Comparison of ENCODE assay signal across 8 cellular contexts in the genomic region with DNA sequence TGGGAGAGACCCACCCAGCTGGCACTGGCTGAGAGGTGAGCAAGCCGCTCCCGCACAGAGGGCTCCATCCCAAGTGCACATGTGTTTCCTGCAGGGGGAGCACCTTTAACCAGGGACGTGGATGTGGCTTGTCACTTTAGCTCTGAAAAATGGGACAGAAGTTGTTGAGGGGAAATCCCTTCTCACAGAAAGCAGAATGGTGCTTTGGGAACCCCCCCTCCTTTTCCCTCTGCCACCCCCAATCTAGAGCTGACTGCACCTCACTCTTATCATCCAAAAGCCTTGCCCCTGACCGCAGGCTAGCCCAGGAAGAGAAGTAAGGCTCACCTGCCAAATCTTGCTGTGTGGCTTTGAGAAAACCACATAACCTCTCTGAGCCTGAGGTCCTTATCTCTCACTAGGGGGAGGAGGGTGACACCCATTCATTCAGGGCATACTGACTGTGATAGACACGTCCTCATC.
A peak's percentile ranks its signal among the peaks of the same experiment; 100 is the strongest.
DNase-seq lines count a peak whose midpoint lies in the region; ATAC-seq and TF ChIP-seq lines count a peak whose summit lies in the region.

No MANE protein-coding gene starts in this region.

- WGBS in heart right ventricle, 2 donors, result 37 to 41% methylated on average over 5 of the region's 5 CpGs
- 38% methylated on average over 5 of the region's 5 CpGs for WGBS in right cardiac atrium
- WGBS in upper lobe of left lung, 2 donors, result 32 to 41% methylated on average over 5 of the region's 5 CpGs

- no peak overlapping the region for H3K27ac ChIP-seq in heart right ventricle
- H3K27ac ChIP-seq in right cardiac atrium (ENCODE audit: low read length), result no peak overlapping the region
- no peak overlapping the region for H3K27ac ChIP-seq in foreskin keratinocyte
- peak overlapping the region in 3 of 4 donors; percentile 54 to 76 (median 72) for H3K27ac ChIP-seq in upper lobe of left lung

- TF ChIP-seq EP300 in upper lobe of left lung (IDR thresholded peaks at IDR 0.05), result no peak

- no peak for TF ChIP-seq POLR2A in upper lobe of left lung (IDR thresholded peaks at IDR 0.05)

- H3K9me3 ChIP-seq in heart right ventricle, result no peaks in the 10 kb centered on the region
- no peaks in the 10 kb centered on the region for H3K9me3 ChIP-seq in right cardiac atrium (ENCODE audit: control insufficient read depth, low read length)
- no peaks in the 10 kb centered on the region for H3K9me3 ChIP-seq in upper lobe of left lung

- DNase-seq in heart right ventricle (no peak), right cardiac atrium (no peak), foreskin keratinocyte (no peak), upper lobe of left lung (no peak), LoVo (ENCODE audit: low spot score) (no peak), EL (no peak)

- H3K4me3 ChIP-seq in heart right ventricle (no peak overlapping the region), right cardiac atrium (ENCODE audit: low read length) (no peak overlapping the region), upper lobe of left lung (no peak overlapping the region)

- intact Hi-C loops in heart right ventricle (cut with DNase I), result loop anchor here in 3 of 10 donors (1.0 to 5.0 kb wide), 3 partner anchors 16 to 85 kb away; no protein-coding TSS in a partner anchor
- intact Hi-C loops in right cardiac atrium (cut with DNase I), result no loop called here

- H3K27me3 ChIP-seq in heart right ventricle (peaks cover 0 to 38% (median 10%) of the 10 kb centered on the region in 7 donors), right cardiac atrium (ENCODE audit: control insufficient read depth, insufficient read depth) (no peaks in the 10 kb centered on the region), foreskin keratinocyte (peaks cover 53% of the 10 kb centered on the region), upper lobe of left lung (no peaks in the 10 kb centered on the region)

- H3K4me1 ChIP-seq in heart right ventricle (peaks cover 3 to 61% (median 39%) of the 10 kb centered on the region in 9 donors), right cardiac atrium (ENCODE audit: control insufficient read depth, insufficient read depth, low read length) (peaks cover 3% of the 10 kb centered on the region), foreskin keratinocyte (no peaks in the 10 kb centered on the region), upper lobe of left lung (peaks cover 9 to 27% (median 19%) of the 10 kb centered on the region in 4 donors)

- ATAC-seq in heart right ventricle (no peak), right cardiac atrium (no peak), SK-N-SH treated with all-trans-retinoic acid at 6 μM for 48 hours (peak; percentile 73; the same call in 2 of the 3 replicates), foreskin keratinocyte (peak; percentile 50), upper lobe of left lung (ENCODE audit: low FRiP score in 2 of 2) (no peak), HG02852 (IDR thresholded peaks at IDR 0.05; ENCODE audit: unreplicated experiment) (no peak)

- H3K36me3 ChIP-seq in heart right ventricle (no peaks in the 10 kb centered on the region), upper lobe of left lung (no peaks in the 10 kb centered on the region)

- TF ChIP-seq CTCF in heart right ventricle (IDR thresholded peaks at IDR 0.05) (peak in 6 of 9 donors; percentile 17 to 34 (median 24)), foreskin keratinocyte (conservative IDR thresholded peaks at IDR 0.05) (peak; percentile 54), upper lobe of left lung (IDR thresholded peaks at IDR 0.05) (peak in 1 of 6 experiments; percentile 10)

TF ChIP-seq in SK-N-SH treated with all-trans-retinoic acid at 6 μM for 48 hours, 23 proteins besides CTCF, POLR2A, EP300 and RAD21:
- TF ChIP-seq TOX (CRISPR knock-in tag; IDR thresholded peaks at IDR 0.05; ENCODE audit: borderline replicate concordance) (no peak), ZNF565 (CRISPR knock-in tag; conservative IDR thresholded peaks at IDR 0.05; ENCODE audit: low read depth) (no peak), ZFP30 (CRISPR knock-in tag; IDR thresholded peaks at IDR 0.05) (no peak), BACH2 (CRISPR knock-in tag; IDR thresholded peaks at IDR 0.05; ENCODE audit: borderline replicate concordance) (no peak), SNAI2 (CRISPR knock-in tag; IDR thresholded peaks at IDR 0.05) (no peak), OSR1 (CRISPR knock-in tag; IDR thresholded peaks at IDR 0.05) (no peak), TCF4 (CRISPR knock-in tag; IDR thresholded peaks at IDR 0.05; ENCODE audit: borderline replicate concordance) (no peak), CSDC2 (CRISPR knock-in tag; IDR thresholded peaks at IDR 0.05) (no peak)
- TF ChIP-seq, protein P1, sequence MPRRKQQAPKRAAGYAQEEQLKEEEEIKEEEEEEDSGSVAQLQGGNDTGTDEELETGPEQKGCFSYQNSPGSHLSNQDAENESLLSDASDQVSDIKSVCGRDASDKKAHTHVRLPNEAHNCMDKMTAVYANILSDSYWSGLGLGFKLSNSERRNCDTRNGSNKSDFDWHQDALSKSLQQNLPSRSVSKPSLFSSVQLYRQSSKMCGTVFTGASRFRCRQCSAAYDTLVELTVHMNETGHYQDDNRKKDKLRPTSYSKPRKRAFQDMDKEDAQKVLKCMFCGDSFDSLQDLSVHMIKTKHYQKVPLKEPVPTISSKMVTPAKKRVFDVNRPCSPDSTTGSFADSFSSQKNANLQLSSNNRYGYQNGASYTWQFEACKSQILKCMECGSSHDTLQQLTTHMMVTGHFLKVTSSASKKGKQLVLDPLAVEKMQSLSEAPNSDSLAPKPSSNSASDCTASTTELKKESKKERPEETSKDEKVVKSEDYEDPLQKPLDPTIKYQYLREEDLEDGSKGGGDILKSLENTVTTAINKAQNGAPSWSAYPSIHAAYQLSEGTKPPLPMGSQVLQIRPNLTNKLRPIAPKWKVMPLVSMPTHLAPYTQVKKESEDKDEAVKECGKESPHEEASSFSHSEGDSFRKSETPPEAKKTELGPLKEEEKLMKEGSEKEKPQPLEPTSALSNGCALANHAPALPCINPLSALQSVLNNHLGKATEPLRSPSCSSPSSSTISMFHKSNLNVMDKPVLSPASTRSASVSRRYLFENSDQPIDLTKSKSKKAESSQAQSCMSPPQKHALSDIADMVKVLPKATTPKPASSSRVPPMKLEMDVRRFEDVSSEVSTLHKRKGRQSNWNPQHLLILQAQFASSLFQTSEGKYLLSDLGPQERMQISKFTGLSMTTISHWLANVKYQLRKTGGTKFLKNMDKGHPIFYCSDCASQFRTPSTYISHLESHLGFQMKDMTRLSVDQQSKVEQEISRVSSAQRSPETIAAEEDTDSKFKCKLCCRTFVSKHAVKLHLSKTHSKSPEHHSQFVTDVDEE (CRISPR knock-in tag; IDR thresholded peaks at IDR 0.05), result no peak
- TF ChIP-seq, protein P2, sequence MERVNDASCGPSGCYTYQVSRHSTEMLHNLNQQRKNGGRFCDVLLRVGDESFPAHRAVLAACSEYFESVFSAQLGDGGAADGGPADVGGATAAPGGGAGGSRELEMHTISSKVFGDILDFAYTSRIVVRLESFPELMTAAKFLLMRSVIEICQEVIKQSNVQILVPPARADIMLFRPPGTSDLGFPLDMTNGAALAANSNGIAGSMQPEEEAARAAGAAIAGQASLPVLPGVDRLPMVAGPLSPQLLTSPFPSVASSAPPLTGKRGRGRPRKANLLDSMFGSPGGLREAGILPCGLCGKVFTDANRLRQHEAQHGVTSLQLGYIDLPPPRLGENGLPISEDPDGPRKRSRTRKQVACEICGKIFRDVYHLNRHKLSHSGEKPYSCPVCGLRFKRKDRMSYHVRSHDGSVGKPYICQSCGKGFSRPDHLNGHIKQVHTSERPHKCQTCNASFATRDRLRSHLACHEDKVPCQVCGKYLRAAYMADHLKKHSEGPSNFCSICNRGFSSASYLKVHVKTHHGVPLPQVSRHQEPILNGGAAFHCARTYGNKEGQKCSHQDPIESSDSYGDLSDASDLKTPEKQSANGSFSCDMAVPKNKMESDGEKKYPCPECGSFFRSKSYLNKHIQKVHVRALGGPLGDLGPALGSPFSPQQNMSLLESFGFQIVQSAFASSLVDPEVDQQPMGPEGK (CRISPR knock-in tag; IDR thresholded peaks at IDR 0.05; ENCODE audit: borderline replicate concordance), result no peak

Comparison
In these comparisons a context has a peak if more than half of its experiments do, and no peak if none do; other contexts are left out.
1. ATAC-seq: peak in SK-N-SH treated with all-trans-retinoic acid at 6 μM for 48 hours (single experiment) and foreskin keratinocyte (single experiment); none in heart right ventricle (0 of 8), right cardiac atrium (0 of 2), upper lobe of left lung (0 of 2) and HG02852 (single experiment).
2. H3K27ac ChIP-seq: peak in upper lobe of left lung (3 of 4); none in heart right ventricle (0 of 10), right cardiac atrium (single experiment) and foreskin keratinocyte (single experiment).